ENCODE assay signal across 9 cellular contexts in genomic region chr7:12434012-12434642, GRCh38. TPM values are rescaled to one million over a fixed set of nuclear protein-coding genes. Genes with fewer than 3 reads are reported as not detected.
DNase-seq lines count a peak whose midpoint lies in the region; ATAC-seq, FAIRE-seq and TF ChIP-seq lines count a peak whose summit lies in the region.
"Had no signal": no experiment of that assay in that cellular context is flagged by ENCODE, and none has a peak within 500 bp of the region (broad histone marks: within the 10 kb centered on the region; RNA-seq: fewer than 3 reads in every experiment).

No MANE protein-coding gene starts in this region.

- DNase-seq in H1 (ENCODE audit: low read depth in 1 of 2, low spot score in 2 of 2) (no peak), pancreas (no peak), GM19238 (ENCODE audit: insufficient read length, low spot score) (no peak)
- DNase-seq in stimulated activated naive CD8-positive, alpha-beta T cell treated with anti-CD3 and anti-CD28 coated beads, Interleukin-15, Interleukin-2, amounts not matched to agents 100 U/mL and 50 U/mL, for 24 hours = no peak
- DNase-seq in effector memory CD4-positive, alpha-beta T cell = no peak

- FAIRE-seq in H1 (lab: Jason Lieb, UNC) (no peak), pancreas (lab: Jason Lieb, UNC) (no peak)

- no peak overlapping the region for H2BK5ac ChIP-seq in H1 (ENCODE audit: low read depth, low read length)

- H3K56ac ChIP-seq in H1 (replicated peaks; ENCODE audit: insufficient read length, low read depth, low read length) = no peak overlapping the region

- no peak overlapping the region for H2BK12ac ChIP-seq in H1 (ENCODE audit: low read depth, low read length)

- H3K4me3 ChIP-seq in GM12875 (ENCODE audit: low read depth, low read length) (no peak overlapping the region), H1 (ENCODE audit: extremely low read depth in 1 of 4, insufficient read depth in 2 of 4, low read depth in 3 of 4, low read length in 4 of 4) (no peak overlapping the region), pancreas (no peak overlapping the region)
- H3K4me3 ChIP-seq in effector memory CD4-positive, alpha-beta T cell (ENCODE audit: insufficient read depth, low read depth, low read length, poor library complexity, severe bottlenecking) = no peak overlapping the region

- H3K36me3 ChIP-seq in H1 (ENCODE audit: control insufficient read depth in 2 of 4, insufficient read depth in 4 of 4, low read length in 3 of 4) = no peaks in the 10 kb centered on the region
- no peaks in the 10 kb centered on the region for H3K36me3 ChIP-seq in pancreas
- H3K36me3 ChIP-seq in effector memory CD4-positive, alpha-beta T cell (ENCODE audit: control insufficient read depth, insufficient read depth, low read length) = no peaks in the 10 kb centered on the region

- H3K18ac ChIP-seq in H1 (ENCODE audit: extremely low read depth, low read length) = no peak overlapping the region

- H4K5ac ChIP-seq in H1 (ENCODE audit: insufficient read length, low read depth, low read length) = no peak overlapping the region

- H2BK20ac ChIP-seq in H1 (ENCODE audit: low read length) = no peak overlapping the region

- no peak for TF ChIP-seq POLR2A in H1 (IDR thresholded peaks at IDR 0.05; ENCODE audit: control extremely low read depth in 1 of 2, low read depth in 2 of 2, low read length in 2 of 2)

- no peak overlapping the region for H3K9ac ChIP-seq in H1 (replicated peaks in 1 of 4; ENCODE audit: extremely low read depth in 1 of 4, low read depth in 3 of 4, low read length in 3 of 4)

- no peaks in the 10 kb centered on the region for H4K20me1 ChIP-seq in H1 (replicated peaks in 1 of 2; ENCODE audit: control insufficient read depth in 1 of 2, insufficient read depth in 2 of 2, low read length in 2 of 2)

- no peak overlapping the region for H2BK120ac ChIP-seq in H1 (replicated peaks; ENCODE audit: low read depth, low read length)

- peak; percentile 88 for TF ChIP-seq CTCF in 22Rv1 (IDR thresholded peaks at IDR 0.05)
- TF ChIP-seq CTCF in GM12875 (IDR thresholded peaks at IDR 0.05; ENCODE audit: borderline replicate concordance, insufficient read depth, low read depth, low read length) = 0 out of 2 replicates have a peak, but pooled peaks have one; percentile 6
- TF ChIP-seq CTCF in LNCAP (IDR thresholded peaks at IDR 0.05) = peak; percentile 77
- peak in 2 of 3 experiments; percentile 4 to 42; a peak in 2 of 4 replicates for TF ChIP-seq CTCF in H1 (IDR thresholded peaks at IDR 0.05; ENCODE audit: control extremely low read depth in 1 of 3, insufficient read depth in 1 of 3, low read depth in 1 of 3, low read length in 3 of 3)
- peak in 1 of 4 donors; percentile 18 for TF ChIP-seq CTCF in pancreas (IDR thresholded peaks at IDR 0.05)

- H3K79me1 ChIP-seq in H1 (ENCODE audit: low read depth, low read length) = no peaks in the 10 kb centered on the region

- no peak for TF ChIP-seq EP300 in H1 (IDR thresholded peaks at IDR 0.05; ENCODE audit: borderline replicate concordance in 1 of 2, low read depth in 2 of 2, low read length in 2 of 2)

- no peak overlapping the region for H4K91ac ChIP-seq in H1 (replicated peaks; ENCODE audit: insufficient read length, low read length)

- H3K14ac ChIP-seq in H1 (ENCODE audit: insufficient read length) = no peak overlapping the region

- no peak overlapping the region for H3K4me2 ChIP-seq in H1 (ENCODE audit: insufficient read depth in 1 of 2, low read depth in 2 of 2, low read length in 2 of 2)

- ATAC-seq in pancreas = no peak
- ATAC-seq in stimulated activated naive CD8-positive, alpha-beta T cell treated with anti-CD3 and anti-CD28 coated beads, Interleukin-15, Interleukin-2, amounts not matched to agents 100 U/mL and 50 U/mL, for 24 hours = no peak
- ATAC-seq: sciatic nerve had no signal

- H2AFZ ChIP-seq in H1 (ENCODE audit: low read length) = no peak overlapping the region

- peaks cover 0 to 3% of the 10 kb centered on the region in 2 experiments; a peak in 1 of 4 replicates for H3K9me3 ChIP-seq in H1 (ENCODE audit: insufficient read depth in 2 of 2, low read depth in 1 of 2, low read length in 1 of 2)
- no peaks in the 10 kb centered on the region for H3K9me3 ChIP-seq in pancreas
- no peaks in the 10 kb centered on the region for H3K9me3 ChIP-seq in effector memory CD4-positive, alpha-beta T cell (ENCODE audit: control insufficient read depth, low read length)

- intact Hi-C loops in pancreas (cut with DNase I) = no loop called here

- no peaks in the 10 kb centered on the region for H3K23me2 ChIP-seq in H1 (ENCODE audit: low read depth, low read length)

- no peak overlapping the region for H2AK5ac ChIP-seq in H1 (ENCODE audit: low read depth, low read length)

- CTCF ChIA-PET in H1 (lab: Charles Lee; ENCODE audit: partially characterized antibody) = interaction anchor here (0.7 to 2.0 kb wide), 35 partner anchors 9 to 600 kb away, joined by 3 to 25 read pairs (median 5); partner anchors contain the start of gene VWDE

- no peak overlapping the region for H4K8ac ChIP-seq in H1 (ENCODE audit: extremely low read depth, insufficient read depth, low read length)

- H3K79me2 ChIP-seq in H1 (ENCODE audit: control insufficient read depth in 1 of 2, insufficient read depth in 2 of 2, low read length in 2 of 2) = no peaks in the 10 kb centered on the region

- H3K4ac ChIP-seq in H1 (replicated peaks; ENCODE audit: insufficient read length, low read depth, low read length) = no peak overlapping the region

- POLR2A ChIA-PET in H1 (lab: Charles Lee; ENCODE audit: partially characterized antibody) = interaction anchor here (1.3 to 1.4 kb wide), 2 partner anchors 10 to 25 kb away, joined by 3 to 5 read pairs; no protein-coding TSS in a partner anchor

- peak in 1 of 2 experiments; percentile 27; a peak in 3 of 4 replicates for TF ChIP-seq RAD21 in H1 (IDR thresholded peaks at IDR 0.05 in 1 of 2, conservative IDR thresholded peaks at IDR 0.05 in 1 of 2; ENCODE audit: low read depth in 2 of 2, low read length in 2 of 2)

- H3K27ac ChIP-seq in 22Rv1 = no peak overlapping the region
- H3K27ac ChIP-seq in H1 (ENCODE audit: low read depth, low read length) = no peak overlapping the region
- H3K27ac ChIP-seq in pancreas = no peak overlapping the region
- no peak overlapping the region for H3K27ac ChIP-seq in effector memory CD4-positive, alpha-beta T cell (ENCODE audit: insufficient read depth, low read length, poor library complexity, severe bottlenecking)

- H3K27me3 ChIP-seq in H1 (replicated peaks in 1 of 4; ENCODE audit: control insufficient read depth in 3 of 4, extremely low read depth in 1 of 4, insufficient read depth in 3 of 4, low read length in 3 of 4) = no peaks in the 10 kb centered on the region
- no peaks in the 10 kb centered on the region for H3K27me3 ChIP-seq in pancreas
- no peaks in the 10 kb centered on the region for H3K27me3 ChIP-seq in effector memory CD4-positive, alpha-beta T cell (replicated peaks; ENCODE audit: control insufficient read depth, insufficient read depth, low read length, poor library complexity, severe bottlenecking)

- no peak overlapping the region for H2BK15ac ChIP-seq in H1 (ENCODE audit: low read length)

- H3K4me1 ChIP-seq in H1 (replicated peaks in 1 of 4; ENCODE audit: control insufficient read depth in 3 of 4, insufficient read depth in 4 of 4, low read length in 3 of 4) = peaks cover 0 to 7% (median 0%) of the 10 kb centered on the region in 4 experiments; a peak in 2 of 7 replicates
- H3K4me1 ChIP-seq in pancreas = no peaks in the 10 kb centered on the region
- H3K4me1 ChIP-seq in effector memory CD4-positive, alpha-beta T cell (ENCODE audit: control insufficient read depth, insufficient read depth, low read length, poor library complexity, severe bottlenecking) = no peaks in the 10 kb centered on the region

- H3K23ac ChIP-seq in H1 (ENCODE audit: insufficient read length) = no peak overlapping the region

TF ChIP-seq in H1, 55 proteins besides CTCF, POLR2A, EP300 and RAD21:
- TF ChIP-seq KDM4A (IDR thresholded peaks at IDR 0.05; ENCODE audit: low read depth, low read length, severe bottlenecking) (no peak), SIN3A (conservative IDR thresholded peaks at IDR 0.05 in 1 of 2, IDR thresholded peaks at IDR 0.05 in 1 of 2; ENCODE audit: low read depth in 1 of 2, low read length in 2 of 2) (no peak), YY1 (IDR thresholded peaks at IDR 0.05; ENCODE audit: low read depth, low read length) (no peak), SP1 (IDR thresholded peaks at IDR 0.05; ENCODE audit: low read depth, low read length) (no peak), CHD2 (IDR thresholded peaks at IDR 0.05; ENCODE audit: low read length) (no peak), HDAC2 (IDR thresholded peaks at IDR 0.05; ENCODE audit: borderline replicate concordance in 1 of 2, low read depth in 2 of 2, low read length in 2 of 2) (no peak), GABPA (IDR thresholded peaks at IDR 0.05; ENCODE audit: borderline replicate concordance, insufficient read depth, low read length) (no peak), POLR2AphosphoS5 (IDR thresholded peaks at IDR 0.05; ENCODE audit: low read depth, low read length) (no peak)
TF ChIP-seq in H1: peak in this region for 0.

RNA-seq across cellular contexts. Expression of gene VWDE, which starts 30.5 kb away (rescaled TPM):
- total RNA-seq in H1 (2021; fragmentation: NEBNext Ultra II Directional; extraction: Animal tissue kit (Norgen Biotek cat#: 25700)) = 18.9 and 21.2 TPM in 2 replicates
- polyA plus RNA-seq in H1 (2011; rRNA removed) (8.5 and 11.0 TPM in 2 replicates), pancreas (1 to 10 TPM; 2.5 to 7.9 TPM)
- 14.7 TPM for polyA plus RNA-seq in H1 (2011; cell fraction: cytosol; rRNA removed)
- polyA plus RNA-seq in H1 (2011; cell fraction: nucleus; rRNA removed) = 30.6 TPM
- 10.4 to 14.4 TPM (median 12.6 TPM) in 4 replicates for polyA plus RNA-seq in H1 (2012, experiment 1 of 2)
- polyA plus RNA-seq in H1 (2012, experiment 2 of 2) = 1.2 TPM
- 23.8 TPM for polyA plus RNA-seq in H1 (2013, experiment 1 of 2)
- polyA plus RNA-seq in H1 (2013, experiment 2 of 2) = 21.3 TPM
- polyA minus RNA-seq in H1 (2011; rRNA and poly(A)+ RNA removed) = 50.5 and 53.6 TPM in 2 replicates
- polyA minus RNA-seq in H1 (2011; cell fraction: cytosol; rRNA and poly(A)+ RNA removed) = 19.4 TPM
- 133 TPM for polyA minus RNA-seq in H1 (2011; cell fraction: nucleus; rRNA and poly(A)+ RNA removed)
- 1 to 10 TPM in 3 of 6 donors, under 1 TPM in 3; 0.37 to 2.7 (median 0.78) TPM for total RNA-seq in pancreas
